25 cellular contexts compared by ENCODE assay signal in genomic region chr4:168308912-168309311, GRCh38.
"Had no signal": no experiment of that assay in that cellular context is flagged by ENCODE, and none has a peak within 500 bp of the region (broad histone marks: within the 10 kb centered on the region; RNA-seq: fewer than 3 reads in every experiment).

No MANE protein-coding gene starts in this region.

- H3K9me3 ChIP-seq: ascending aorta, esophagus muscularis mucosa, gastrocnemius medialis, heart right ventricle had no signal

- H3K4me3 ChIP-seq: ascending aorta, dorsolateral prefrontal cortex, esophagus muscularis mucosa, gastrocnemius medialis, heart right ventricle had no signal

- DNase-seq: activated CD4-positive, alpha-beta memory T cell treated with anti-CD3 and anti-CD28 coated beads, Interleukin-2, amount 10 ng/mL, durations not matched to agents 7 days and 5 days; activated CD4-positive, alpha-beta T cell treated with anti-CD3 and anti-CD28 coated beads for 1 hour; activated CD4-positive, alpha-beta T cell treated with anti-CD3 and anti-CD28 coated beads for 4 hours; activated CD4-positive, alpha-beta T cell treated with anti-CD3 and anti-CD28 coated beads, Interleukin-2, amount 10 ng/mL, durations not matched to agents 7 days and 5 days; activated CD4-positive, alpha-beta T cell treated with anti-CD3 and anti-CD28 coated beads, Interleukin-2, amount 50 U/mL, for 4 hours; activated CD8-positive, alpha-beta memory T cell treated with anti-CD3 and anti-CD28 coated beads, Interleukin-2, amount 50 U/mL, for 48 hours; activated effector memory CD4-positive, alpha-beta T cell treated with anti-CD3 and anti-CD28 coated beads, Interleukin-2, amount 50 U/mL, for 16 hours; activated naive CD4-positive, alpha-beta T cell treated with anti-CD3 and anti-CD28 coated beads for 36 hours; activated naive CD8-positive, alpha-beta T cell treated with anti-CD3 and anti-CD28 coated beads, Interleukin-2, amount 10 ng/mL, durations not matched to agents 7 days and 5 days; activated T-cell treated with anti-CD3 and anti-CD28 coated beads for 4 hours; activated T-cell treated with anti-CD3 and anti-CD28 coated beads, Interleukin-2, amount 50 U/mL, for 24 hours; caudate nucleus; dorsolateral prefrontal cortex; effector memory CD4-positive, alpha-beta T cell; foreskin keratinocyte; gastrocnemius medialis; glutamatergic neuron; heart right ventricle; T-helper 1 cell; T-helper 2 cell had no signal

- H3K27me3 ChIP-seq: ascending aorta, dorsolateral prefrontal cortex, esophagus muscularis mucosa, foreskin keratinocyte, gastrocnemius medialis, heart right ventricle had no signal

- H3K4me1 ChIP-seq: ascending aorta, gastrocnemius medialis had no signal

- ATAC-seq: activated naive CD4-positive, alpha-beta T cell treated with anti-CD3 and anti-CD28 coated beads, Interleukin-2, amount 50 U/mL, for 72 hours; activated T-helper 17 cell treated with anti-CD3 and anti-CD28 coated beads, Interleukin-2, amount 50 U/mL, for 72 hours; foreskin keratinocyte; gastrocnemius medialis; heart right ventricle; WTC11 had no signal

- H3K27ac ChIP-seq: ascending aorta, dorsolateral prefrontal cortex, esophagus muscularis mucosa, foreskin keratinocyte, gastrocnemius medialis had no signal
